In genomic region chr4:8240211-8241041, GRCh38 we compare ENCODE assay signal across 22 cellular contexts. TPM values are rescaled to one million over a fixed set of nuclear protein-coding genes. Genes with fewer than 3 reads are reported as not detected.
"Had no signal": no experiment of that assay in that cellular context is flagged by ENCODE, and none has a peak within 500 bp of the region (broad histone marks: within the 10 kb centered on the region; RNA-seq: fewer than 3 reads in every experiment).

No MANE protein-coding gene starts in this region.

- H3K9me3 ChIP-seq: colonic mucosa, transverse colon had no signal

- H3K27ac ChIP-seq: colonic mucosa, epithelial cell of prostate, transverse colon had no signal

- H3K4me3 Mint-ChIP-seq: activated CD4-positive, alpha-beta T cell treated with anti-CD3 and anti-CD28 coated beads, Interleukin-2, amount 10 ng/mL, durations not matched to agents 24 days and 14 days; activated CD8-positive, alpha-beta T cell treated with anti-CD3 and anti-CD28 coated beads, Interleukin-2, amount 10 ng/mL, durations not matched to agents 7 days and 5 days; activated naive CD4-positive, alpha-beta T cell treated with anti-CD3 and anti-CD28 coated beads for 36 hours; activated naive CD8-positive, alpha-beta T cell treated with anti-CD3 and anti-CD28 coated beads, Interleukin-2, amount 50 U/mL, for 24 hours; activated T-cell treated with anti-CD3 and anti-CD28 coated beads, Interleukin-2, amount 50 U/mL, for 4 hours; brain; endodermal cell; mesothelial cell of epicardium; nephron; T-helper 2 cell treated with Interferon-gamma antibody and Interleukin-4, amounts not matched to agents 5 μg/mL and 100 μg/mL, for 36 hours had no signal

- H3K27me3 ChIP-seq: colonic mucosa, transverse colon had no signal

- H3K4me1 ChIP-seq: colonic mucosa had no signal

- ATAC-seq: activated CD8-positive, alpha-beta T cell treated with anti-CD3 and anti-CD28 coated beads, Interleukin-2, amount 10 ng/mL, durations not matched to agents 7 days and 5 days; activated naive CD8-positive, alpha-beta T cell treated with anti-CD3 and anti-CD28 coated beads, Interleukin-2, amount 50 U/mL, for 24 hours; activated T-cell treated with anti-CD3 and anti-CD28 coated beads, Interleukin-2, amount 50 U/mL, for 4 hours; left lobe of liver; stimulated activated naive CD8-positive, alpha-beta T cell treated with anti-CD3 and anti-CD28 coated beads, Interleukin-15, Interleukin-2, amounts not matched to agents 100 U/mL and 50 U/mL, for 24 hours had no signal

- DNase-seq: activated CD4-positive, alpha-beta T cell treated with anti-CD3 and anti-CD28 coated beads, Interleukin-2, amount 10 ng/mL, durations not matched to agents 24 days and 14 days; activated CD8-positive, alpha-beta T cell treated with anti-CD3 and anti-CD28 coated beads, Interleukin-2, amount 10 ng/mL, durations not matched to agents 7 days and 5 days; activated naive CD4-positive, alpha-beta T cell treated with anti-CD3 and anti-CD28 coated beads for 36 hours; activated naive CD8-positive, alpha-beta T cell treated with anti-CD3 and anti-CD28 coated beads, Interleukin-2, amount 50 U/mL, for 24 hours; activated T-cell treated with anti-CD3 and anti-CD28 coated beads, Interleukin-2, amount 50 U/mL, for 4 hours; colonic mucosa; endodermal cell; foreskin fibroblast; hypothalamus; nucleus accumbens; stimulated activated CD4-positive, alpha-beta T cell treated with anti-CD3 and anti-CD28 coated beads, Interleukin-12 subunit alpha, Interleukin-12 subunit beta, amount 100 ng/mL, for 4 hours; stimulated activated CD4-positive, alpha-beta T cell treated with anti-CD3 and anti-CD28 coated beads, Interleukin-1b, Interleukin-23, amount 100 ng/mL, for 48 hours; stimulated activated naive CD8-positive, alpha-beta T cell treated with anti-CD3 and anti-CD28 coated beads, Interleukin-15, Interleukin-2, amounts not matched to agents 100 U/mL and 50 U/mL, for 24 hours; substantia nigra; transverse colon had no signal

- H3K9me3 Mint-ChIP-seq: activated CD4-positive, alpha-beta T cell treated with anti-CD3 and anti-CD28 coated beads, Interleukin-2, amount 10 ng/mL, durations not matched to agents 24 days and 14 days; activated naive CD4-positive, alpha-beta T cell treated with anti-CD3 and anti-CD28 coated beads for 36 hours; activated naive CD8-positive, alpha-beta T cell treated with anti-CD3 and anti-CD28 coated beads, Interleukin-2, amount 50 U/mL, for 24 hours; activated T-cell treated with anti-CD3 and anti-CD28 coated beads, Interleukin-2, amount 50 U/mL, for 4 hours; mesothelial cell of epicardium; nephron; T-helper 2 cell treated with Interferon-gamma antibody and Interleukin-4, amounts not matched to agents 5 μg/mL and 100 μg/mL, for 36 hours had no signal

- H3K27me3 Mint-ChIP-seq: activated CD4-positive, alpha-beta T cell treated with anti-CD3 and anti-CD28 coated beads, Interleukin-2, amount 10 ng/mL, durations not matched to agents 24 days and 14 days; activated naive CD8-positive, alpha-beta T cell treated with anti-CD3 and anti-CD28 coated beads, Interleukin-2, amount 50 U/mL, for 24 hours had no signal

- H3K4me1 Mint-ChIP-seq: activated CD4-positive, alpha-beta T cell treated with anti-CD3 and anti-CD28 coated beads, Interleukin-2, amount 10 ng/mL, durations not matched to agents 24 days and 14 days had no signal

- H3K27ac Mint-ChIP-seq: activated CD4-positive, alpha-beta T cell treated with anti-CD3 and anti-CD28 coated beads, Interleukin-2, amount 10 ng/mL, durations not matched to agents 24 days and 14 days; activated CD8-positive, alpha-beta T cell treated with anti-CD3 and anti-CD28 coated beads, Interleukin-2, amount 10 ng/mL, durations not matched to agents 7 days and 5 days; activated naive CD4-positive, alpha-beta T cell treated with anti-CD3 and anti-CD28 coated beads for 36 hours; activated naive CD8-positive, alpha-beta T cell treated with anti-CD3 and anti-CD28 coated beads, Interleukin-2, amount 50 U/mL, for 24 hours; brain; endodermal cell; mesothelial cell of epicardium; T-helper 2 cell treated with Interferon-gamma antibody and Interleukin-4, amounts not matched to agents 5 μg/mL and 100 μg/mL, for 36 hours had no signal

- H3K36me3 Mint-ChIP-seq: brain, mesothelial cell of epicardium had no signal

- H3K36me3 ChIP-seq: colonic mucosa, transverse colon had no signal

- H3K4me3 ChIP-seq: colonic mucosa, transverse colon had no signal

RNA-seq across cellular contexts. Expression of gene HTRA3, which starts 29.1 kb away (rescaled TPM):
- total RNA-seq: activated CD4-positive, alpha-beta T cell treated with anti-CD3 and anti-CD28 coated beads, Interleukin-2, amount 10 ng/mL, durations not matched to agents 24 days and 14 days; activated CD8-positive, alpha-beta T cell treated with anti-CD3 and anti-CD28 coated beads, Interleukin-2, amount 10 ng/mL, durations not matched to agents 7 days and 5 days; activated naive CD4-positive, alpha-beta T cell treated with anti-CD3 and anti-CD28 coated beads for 36 hours; activated T-cell treated with anti-CD3 and anti-CD28 coated beads, Interleukin-2, amount 50 U/mL, for 4 hours had no signal
- polyA plus RNA-seq: keratinocyte had no signal
